ENCODE assay signal across 8 cellular contexts in the genomic region with DNA sequence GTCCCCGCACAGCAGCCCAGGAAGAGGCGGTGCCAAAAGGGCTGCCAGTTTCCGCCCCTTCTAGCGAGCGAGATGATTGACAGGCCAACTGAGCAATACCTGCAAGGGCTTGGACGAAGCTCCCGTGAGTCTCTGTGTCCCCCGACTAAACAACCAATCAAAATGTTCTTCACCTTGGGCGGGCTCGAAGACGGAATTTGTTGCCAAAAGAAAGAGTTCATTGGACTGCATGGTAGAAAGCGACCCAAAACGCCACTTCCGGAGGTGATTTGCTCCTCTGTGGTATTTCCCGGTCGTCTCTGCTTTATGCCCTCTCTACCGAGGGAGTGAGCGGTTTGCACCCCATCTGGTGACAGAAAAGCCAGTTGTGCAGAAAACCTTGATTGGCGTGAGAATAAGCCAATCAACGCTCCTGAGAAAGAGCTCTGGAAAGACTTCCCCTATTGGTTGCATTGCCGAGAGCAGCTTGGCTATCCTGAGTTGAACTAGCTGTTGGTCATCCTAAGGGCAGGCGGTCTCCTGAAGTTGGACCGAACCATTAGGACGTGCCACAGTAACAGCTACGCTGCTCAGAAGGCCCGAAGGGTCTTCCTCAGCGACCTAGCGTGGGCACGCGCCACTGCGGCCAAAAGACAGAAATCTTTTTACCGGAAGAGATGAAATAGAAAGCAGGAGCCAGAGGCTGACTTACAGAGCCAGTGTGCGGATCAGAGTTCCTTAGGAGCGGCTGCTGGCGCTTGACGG. TPM values are rescaled to one million over a fixed set of nuclear protein-coding genes. Genes with fewer than 3 reads are reported as not detected.
DNase-seq lines count a peak whose midpoint lies in the region; ATAC-seq and TF ChIP-seq lines count a peak whose summit lies in the region.

No MANE protein-coding gene starts in this region.

- H3K79me2 ChIP-seq in MM.1S (ENCODE audit: low read length): peaks cover 41% of the 10 kb centered on the region

- no peaks in the 10 kb centered on the region; the same call in 1 of the 2 replicates for H4K20me1 ChIP-seq in MM.1S (ENCODE audit: insufficient read depth, low read length)

- peak; percentile 100 for DNase-seq in GM12864 (ENCODE audit: low read depth)
- peak; percentile 100 for DNase-seq in HCEC 1CT
- DNase-seq in MM.1S: peak; percentile 100
- DNase-seq in SHP77 (lab: John Stamatoyannopoulos, UW): peak; percentile 99
- DNase-seq in adrenal gland: peak; percentile 94 to 100 (median 100)
- peak; percentile 87 for DNase-seq in left cardiac atrium
- peak; percentile 97 to 100 (median 99) for DNase-seq in posterior cingulate gyrus
- no peak for DNase-seq in UCSD-AML1 (lab: John Stamatoyannopoulos, UW; ENCODE audit: unreplicated experiment)

- peak overlapping the region; percentile 98 for H2AFZ ChIP-seq in MM.1S (ENCODE audit: low read length)

- whole genome bisulfite sequencing in adrenal gland, 4 donors: 0 to 1% (median 0%) methylated on average over 24 to 36 of the region's 36 CpGs

- peak overlapping the region; percentile 99 for H3K27ac ChIP-seq in MM.1S (ENCODE audit: low read length)
- peak overlapping the region; percentile 77 to 100 (median 97) for H3K27ac ChIP-seq in adrenal gland

- peak; percentile 75 to 95 for ATAC-seq in left cardiac atrium

- H3K9me3 ChIP-seq in MM.1S (replicated peaks; ENCODE audit: insufficient read depth, low read length): no peaks in the 10 kb centered on the region
- H3K9me3 ChIP-seq in adrenal gland (replicated peaks in 1 of 3): no peaks in the 10 kb centered on the region

- TF ChIP-seq CTCF in GM12864 (IDR thresholded peaks at IDR 0.05; ENCODE audit: low read depth, low read length, missing control alignments) (no peak), MM.1S (IDR thresholded peaks at IDR 0.05; ENCODE audit: low read length) (no peak), adrenal gland (IDR thresholded peaks at IDR 0.05) (peak in 2 of 6 experiments; percentile 16 to 21)

- peak; percentile 64 to 95 for TF ChIP-seq POLR2A in adrenal gland (IDR thresholded peaks at IDR 0.05)

- peak overlapping the region; percentile 98 for H3K9ac ChIP-seq in MM.1S (ENCODE audit: low read length)

- H3K4me1 ChIP-seq in MM.1S (ENCODE audit: low read length): peaks cover 11% of the 10 kb centered on the region
- H3K4me1 ChIP-seq in adrenal gland (replicated peaks in 1 of 2): peaks cover 20 to 39% of the 10 kb centered on the region in 2 donors

- no peaks in the 10 kb centered on the region for H3K36me3 ChIP-seq in MM.1S (replicated peaks; ENCODE audit: insufficient read depth, low read length)
- no peaks in the 10 kb centered on the region for H3K36me3 ChIP-seq in adrenal gland (replicated peaks in 1 of 2)

- H3K4me3 ChIP-seq in GM12864 (ENCODE audit: low read depth, low read length) (peak overlapping the region; percentile 75), MM.1S (ENCODE audit: low read length) (peak overlapping the region; percentile 100), adrenal gland (peak overlapping the region; percentile 6 to 58 (median 32))

- no peaks in the 10 kb centered on the region for H3K9me2 ChIP-seq in MM.1S (replicated peaks; ENCODE audit: insufficient read depth, low read length)

- peak overlapping the region; percentile 75 for H3K4me2 ChIP-seq in MM.1S (ENCODE audit: low read depth, low read length)

- H3K27me3 ChIP-seq in MM.1S (replicated peaks; ENCODE audit: insufficient read depth, low read length): no peaks in the 10 kb centered on the region
- no peaks in the 10 kb centered on the region for H3K27me3 ChIP-seq in adrenal gland

- intact Hi-C loops in adrenal gland (cut with DNase I) (loop anchor here in 1 of 2 donors (10.0 kb wide), 1 partner anchor 104 kb away; no protein-coding TSS in a partner anchor), left cardiac atrium (cut with DNase I) (loop anchor here in 1 of 2 donors (5.0 kb wide), 1 partner anchor 97 kb away; no protein-coding TSS in a partner anchor), posterior cingulate gyrus (cut with DNase I) (loop anchor here (2.0 to 10.0 kb wide), 2 partner anchors 284 to 358 kb away; partner anchors contain the start of gene PDCD6IP)

- H3F3A ChIP-seq in MM.1S (ENCODE audit: insufficient read depth, low read length): peaks cover 38% of the 10 kb centered on the region

RNA-seq across cellular contexts. Expression of gene UBP1, which starts 0.5 kb away (rescaled TPM):
- total RNA-seq in adrenal gland (10 to 100 TPM; 35.0 to 74.5 (median 50.5) TPM), left cardiac atrium (10 to 100 TPM; 38.7 to 47.6 TPM)
- polyA plus RNA-seq in adrenal gland: 10 to 100 TPM; 23.7 to 57.4 (median 29.0) TPM

Comparison
In these comparisons a context has a peak if more than half of its experiments do, and no peak if none do; other contexts are left out.
1. H3K4me3 ChIP-seq: peak in every context shown above with its lines; median percentile 100 in MM.1S; 75 in GM12864; 32 in adrenal gland.